17 cellular contexts compared by ENCODE assay signal in the genomic region with DNA sequence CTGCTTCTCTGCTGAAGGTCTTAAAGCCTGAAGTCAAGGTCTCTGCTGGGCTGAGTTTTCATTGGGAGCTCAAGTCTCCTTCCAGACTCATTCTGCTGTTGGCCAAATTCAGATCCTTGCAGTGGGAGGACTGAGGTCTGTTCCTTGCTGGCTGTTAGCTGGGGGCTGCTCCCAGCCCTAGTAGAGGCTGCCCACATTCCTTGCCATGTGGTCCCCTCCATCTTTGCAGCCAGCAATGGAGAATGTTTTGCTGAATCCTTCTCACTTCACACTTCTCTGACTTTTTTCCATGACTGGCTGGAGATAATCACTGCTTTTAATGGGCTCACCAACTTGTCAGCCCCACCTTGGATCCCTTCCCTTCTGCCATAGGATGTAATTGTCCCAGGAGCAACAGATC. TPM values are rescaled to one million over a fixed set of nuclear protein-coding genes. Genes with fewer than 3 reads are reported as not detected.
DNase-seq lines count a peak whose midpoint lies in the region; ATAC-seq, FAIRE-seq and TF ChIP-seq lines count a peak whose summit lies in the region.
"Had no signal": no experiment of that assay in that cellular context is flagged by ENCODE, and none has a peak within 500 bp of the region (broad histone marks: within the 10 kb centered on the region; RNA-seq: fewer than 3 reads in every experiment).

No MANE protein-coding gene starts in this region.

- H3K27ac ChIP-seq in HepG2 (ENCODE audit: extremely low read length, insufficient read depth, low read length) (no peak overlapping the region), right lobe of liver (no peak overlapping the region), HEK293 (ENCODE audit: extremely low read depth, low read depth, low read length) (no peak overlapping the region)
- H3K27ac ChIP-seq in effector memory CD4-positive, alpha-beta T cell (ENCODE audit: insufficient read depth, low read length, poor library complexity, severe bottlenecking), result peak overlapping the region; percentile 18
- H3K27ac ChIP-seq: A549 had no signal

- TF ChIP-seq RAD21 in HepG2 (CRISPR knock-in tag; IDR thresholded peaks at IDR 0.05), result no peak

- no peak overlapping the region for H3K9ac ChIP-seq in HepG2 (ENCODE audit: insufficient read depth, low read depth, low read length)

- no peak for DNase-seq in HepG2 (ENCODE audit: low spot score)
- DNase-seq in right lobe of liver, result no peak
- DNase-seq in effector memory CD4-positive, alpha-beta T cell, result no peak
- DNase-seq in NCI-H1092 (lab: John Stamatoyannopoulos, UW), result no peak
- no peak for DNase-seq in A172 (ENCODE audit: low spot score)
- DNase-seq: Calu3, DMS 273 treated with DMSO at 0.1 percent for 48 hours, HCEC 1CT, IMR-90 had no signal

- no peaks in the 10 kb centered on the region for H3K79me2 ChIP-seq in HepG2 (ENCODE audit: insufficient read depth, low read length)

- in situ Hi-C loops in HepG2 (cut with HindIII; ENCODE audit: extremely low pct_ligation_motif_present, low pct_unique_long_range_greater_than_20kb), result no loop called here

- intact Hi-C loops in HepG2 (cut with micrococcal nuclease; ENCODE audit: unreplicated experiment), result no loop called here
- intact Hi-C loops in right lobe of liver (cut with DNase I), result no loop called here

- TF ChIP-seq EP300 in HepG2 (IDR thresholded peaks at IDR 0.05; ENCODE audit: low read depth in 2 of 2, low read length in 2 of 2) (no peak), HepG2 (CRISPR knock-in tag; IDR thresholded peaks at IDR 0.05; ENCODE audit: borderline replicate concordance) (no peak)

- TF ChIP-seq CTCF in HepG2 (CRISPR knock-in tag; IDR thresholded peaks at IDR 0.05) (no peak), right lobe of liver (IDR thresholded peaks at IDR 0.05) (no peak), HEK293 (tag by site-specific recombination; IDR thresholded peaks at IDR 0.05) (no peak)

- no TSS peak for BruUV-seq in HepG2 (replicated peaks; lab: Mats Ljungman, UMichigan)

- CTCF ChIA-PET in HepG2 (lab: Yijun Ruan, JAX; ENCODE audit: low intra/inter-chr PET ratio, low total read pairs) (no interaction called here), HEK293 (lab: Yijun Ruan, JAX) (interaction anchor here (0.6 kb wide), 2 partner anchors 45 to 54 kb away, joined by 3 to 4 read pairs; no protein-coding TSS in a partner anchor)

- ATAC-seq in HepG2 (no peak), right lobe of liver (no peak), HG03342 (IDR thresholded peaks at IDR 0.05; ENCODE audit: unreplicated experiment) (no peak)
- ATAC-seq: A549 had no signal

- H3K4me1 ChIP-seq in HepG2 (ENCODE audit: insufficient read depth, low read length), result no peaks in the 10 kb centered on the region
- no peaks in the 10 kb centered on the region for H3K4me1 ChIP-seq in right lobe of liver
- H3K4me1 ChIP-seq in HEK293 (ENCODE audit: control insufficient read depth, insufficient read depth, low read length), result no peaks in the 10 kb centered on the region
- no peaks in the 10 kb centered on the region for H3K4me1 ChIP-seq in effector memory CD4-positive, alpha-beta T cell (ENCODE audit: control insufficient read depth, insufficient read depth, low read length, poor library complexity, severe bottlenecking)
- H3K4me1 ChIP-seq: A549 had no signal

- H3K4me2 ChIP-seq in HepG2 (ENCODE audit: low read depth, low read length), result no peak overlapping the region
- H3K4me2 ChIP-seq: A549 had no signal

- POLR2A ChIA-PET in HepG2 (lab: Yijun Ruan, JAX), result no interaction called here
- POLR2A ChIA-PET in HEK293 (lab: Yijun Ruan, JAX), result no interaction called here

- TF ChIP-seq POLR2A in HepG2 (IDR thresholded peaks at IDR 0.05; ENCODE audit: insufficient read depth in 1 of 2, low read depth in 2 of 2, low read length in 2 of 2), result no peak
- TF ChIP-seq POLR2A in right lobe of liver (IDR thresholded peaks at IDR 0.05), result no peak

- FAIRE-seq in HepG2 (lab: Jason Lieb, UNC), result no peak
- FAIRE-seq: A549 had no signal

- no peak overlapping the region for H2AFZ ChIP-seq in HepG2 (ENCODE audit: low read length)

- no peaks in the 10 kb centered on the region for H3K36me3 ChIP-seq in HepG2 (replicated peaks in 1 of 2; ENCODE audit: control insufficient read depth in 1 of 2, insufficient read depth in 2 of 2, low read length in 2 of 2)
- H3K36me3 ChIP-seq in right lobe of liver, result no peaks in the 10 kb centered on the region
- no peaks in the 10 kb centered on the region for H3K36me3 ChIP-seq in HEK293 (ENCODE audit: control insufficient read depth in 2 of 2, insufficient read depth in 1 of 2, low read length in 2 of 2)
- H3K36me3 ChIP-seq in effector memory CD4-positive, alpha-beta T cell (ENCODE audit: control insufficient read depth, insufficient read depth, low read length), result peaks cover 88% of the 10 kb centered on the region

- no peaks in the 10 kb centered on the region for H3K27me3 ChIP-seq in HepG2 (ENCODE audit: control insufficient read depth in 1 of 2, insufficient read depth in 2 of 2, low read length in 2 of 2)
- no peaks in the 10 kb centered on the region for H3K27me3 ChIP-seq in right lobe of liver
- no peaks in the 10 kb centered on the region for H3K27me3 ChIP-seq in effector memory CD4-positive, alpha-beta T cell (replicated peaks; ENCODE audit: control insufficient read depth, insufficient read depth, low read length, poor library complexity, severe bottlenecking)

- H4K20me1 ChIP-seq in HepG2 (ENCODE audit: insufficient read depth, low read length), result no peaks in the 10 kb centered on the region

- H3K9me3 ChIP-seq in HepG2 (ENCODE audit: low read length) (no peaks in the 10 kb centered on the region), right lobe of liver (no peaks in the 10 kb centered on the region), HEK293 (ENCODE audit: control insufficient read depth, insufficient read depth, low read depth, low read length) (no peaks in the 10 kb centered on the region)
- no peaks in the 10 kb centered on the region for H3K9me3 ChIP-seq in effector memory CD4-positive, alpha-beta T cell (ENCODE audit: control insufficient read depth, low read length)

- H3K4me3 ChIP-seq in HepG2 (replicated peaks in 1 of 3; ENCODE audit: insufficient read depth in 1 of 3, low read depth in 2 of 3, low read length in 3 of 3) (no peak overlapping the region), right lobe of liver (no peak overlapping the region), HEK293 (ENCODE audit: low read depth, low read length) (no peak overlapping the region)
- H3K4me3 ChIP-seq in effector memory CD4-positive, alpha-beta T cell (ENCODE audit: insufficient read depth, low read depth, low read length, poor library complexity, severe bottlenecking), result no peak overlapping the region
- H3K4me3 ChIP-seq: A549 had no signal

RNA-seq across cellular contexts. Expression of a gene that starts 33.2 kb away (rescaled TPM):
- not detected in 2 replicates for total RNA-seq in HepG2 (2016; rRNA removed; fragmentation: Illumina TruSeq; extraction: Trizol)
- total RNA-seq in HepG2 (2016; cell fraction: cytosol; rRNA removed; fragmentation: Illumina TruSeq; extraction: Trizol; ENCODE audit: low read depth), result not detected in 2 replicates
- total RNA-seq in HepG2 (2016; cell fraction: insoluble cytoplasmic fraction; rRNA removed; fragmentation: Illumina TruSeq; extraction: Trizol), result not detected in 2 replicates
- total RNA-seq in HepG2 (2016; cell fraction: membrane; rRNA removed; fragmentation: Illumina TruSeq; extraction: Trizol), result not detected in 2 replicates
- not detected in 2 replicates for total RNA-seq in HepG2 (2016; cell fraction: nucleus; rRNA removed; fragmentation: Illumina TruSeq; extraction: Trizol)
- 0.03 TPM in 1 of 2 replicates, not detected in the other for polyA plus RNA-seq in HepG2 (2011; rRNA removed)
- not detected in 2 replicates for polyA plus RNA-seq in HepG2 (2011; cell fraction: cytosol; rRNA removed)
- polyA plus RNA-seq in HepG2 (2011; cell fraction: nucleus; rRNA removed), result 0.14 TPM in 1 of 2 replicates, not detected in the other
- not detected in 2 replicates for polyA plus RNA-seq in HepG2 (2012)
- polyA plus RNA-seq in HepG2 (2016; cell fraction: cytosol; fragmentation: Illumina TruSeq; extraction: Trizol; ENCODE audit: low read depth), result not detected in 2 replicates
- polyA plus RNA-seq in HepG2 (2016; cell fraction: insoluble cytoplasmic fraction; fragmentation: Illumina TruSeq; extraction: Trizol; ENCODE audit: low read depth), result not detected in 2 replicates
- polyA plus RNA-seq in HepG2 (2016; cell fraction: membrane; fragmentation: Illumina TruSeq; extraction: Trizol; ENCODE audit: low read depth), result not detected in 2 replicates
- not detected in 2 replicates for polyA plus RNA-seq in HepG2 (2016; cell fraction: nucleus; fragmentation: Illumina TruSeq; extraction: Trizol; ENCODE audit: insufficient read depth, low read depth)
- 0.05 and 0.24 TPM in 2 replicates for polyA minus RNA-seq in HepG2 (2011; rRNA and poly(A)+ RNA removed; ENCODE audit: low replicate concordance)
- polyA minus RNA-seq in HepG2 (2011; cell fraction: cytosol; rRNA and poly(A)+ RNA removed), result not detected in 2 replicates
- polyA minus RNA-seq in HepG2 (2011; cell fraction: nucleus; rRNA and poly(A)+ RNA removed), result not detected in 2 replicates
- under 1 TPM; 0.12 to 0.50 (median 0.15) TPM for total RNA-seq in right lobe of liver
- not detected in 2 replicates for total RNA-seq in A172 (2014; rRNA removed; shearing (Covaris generic))
- total RNA-seq: Calu3, Daoy, H4, IMR-90 had no signal
- polyA plus RNA-seq: A549, AG04450, BJ, CD14-positive monocyte, IMR-90 had no signal

RNA-seq across cellular contexts. Expression of a gene that starts 41.1 kb away (rescaled TPM):
- total RNA-seq in HepG2 (2016; rRNA removed; fragmentation: Illumina TruSeq; extraction: Trizol), result 2.8 and 3.5 TPM in 2 replicates
- 3.0 and 3.4 TPM in 2 replicates for total RNA-seq in HepG2 (2016; cell fraction: cytosol; rRNA removed; fragmentation: Illumina TruSeq; extraction: Trizol; ENCODE audit: low read depth)
- 3.4 and 4.2 TPM in 2 replicates for total RNA-seq in HepG2 (2016; cell fraction: insoluble cytoplasmic fraction; rRNA removed; fragmentation: Illumina TruSeq; extraction: Trizol)
- total RNA-seq in HepG2 (2016; cell fraction: membrane; rRNA removed; fragmentation: Illumina TruSeq; extraction: Trizol), result 4.9 and 6.4 TPM in 2 replicates
- 2.5 and 3.0 TPM in 2 replicates for total RNA-seq in HepG2 (2016; cell fraction: nucleus; rRNA removed; fragmentation: Illumina TruSeq; extraction: Trizol)
- 16.9 and 17.8 TPM in 2 replicates for polyA plus RNA-seq in HepG2 (2011; rRNA removed)
- 14.6 and 15.1 TPM in 2 replicates for polyA plus RNA-seq in HepG2 (2011; cell fraction: cytosol; rRNA removed)
- polyA plus RNA-seq in HepG2 (2011; cell fraction: nucleus; rRNA removed), result 14.6 and 14.7 TPM in 2 replicates
- 3.3 and 13.6 TPM in 2 replicates for polyA plus RNA-seq in HepG2 (2012)
- 3.5 and 4.6 TPM in 2 replicates for polyA plus RNA-seq in HepG2 (2016; cell fraction: cytosol; fragmentation: Illumina TruSeq; extraction: Trizol; ENCODE audit: low read depth)
- 4.4 and 4.5 TPM in 2 replicates for polyA plus RNA-seq in HepG2 (2016; cell fraction: insoluble cytoplasmic fraction; fragmentation: Illumina TruSeq; extraction: Trizol; ENCODE audit: low read depth)
- polyA plus RNA-seq in HepG2 (2016; cell fraction: membrane; fragmentation: Illumina TruSeq; extraction: Trizol; ENCODE audit: low read depth), result 4.1 and 5.4 TPM in 2 replicates
- 2.8 and 4.3 TPM in 2 replicates for polyA plus RNA-seq in HepG2 (2016; cell fraction: nucleus; fragmentation: Illumina TruSeq; extraction: Trizol; ENCODE audit: insufficient read depth, low read depth)
- 16.7 and 58.0 TPM in 2 replicates for polyA minus RNA-seq in HepG2 (2011; rRNA and poly(A)+ RNA removed; ENCODE audit: low replicate concordance)
- polyA minus RNA-seq in HepG2 (2011; cell fraction: cytosol; rRNA and poly(A)+ RNA removed), result 4.6 and 6.1 TPM in 2 replicates
- 7.6 and 14.0 TPM in 2 replicates for polyA minus RNA-seq in HepG2 (2011; cell fraction: nucleus; rRNA and poly(A)+ RNA removed)
- under 1 TPM; 0.22 to 0.97 (median 0.71) TPM for total RNA-seq in right lobe of liver
- 0.12 TPM in 1 of 2 replicates, not detected in the other for total RNA-seq in A172 (2014; rRNA removed; shearing (Covaris generic))
- total RNA-seq: IMR-90 had no signal
- polyA plus RNA-seq: AG04450, BJ, IMR-90 had no signal

RNA-seq across cellular contexts. Expression of a gene that starts 59.1 kb away (rescaled TPM):
- total RNA-seq in HepG2 (2016; rRNA removed; fragmentation: Illumina TruSeq; extraction: Trizol), result not detected in 2 replicates
- total RNA-seq in HepG2 (2016; cell fraction: cytosol; rRNA removed; fragmentation: Illumina TruSeq; extraction: Trizol; ENCODE audit: low read depth), result not detected in 2 replicates
- total RNA-seq in HepG2 (2016; cell fraction: insoluble cytoplasmic fraction; rRNA removed; fragmentation: Illumina TruSeq; extraction: Trizol), result not detected in 2 replicates
- not detected in 2 replicates for total RNA-seq in HepG2 (2016; cell fraction: membrane; rRNA removed; fragmentation: Illumina TruSeq; extraction: Trizol)
- not detected in 2 replicates for total RNA-seq in HepG2 (2016; cell fraction: nucleus; rRNA removed; fragmentation: Illumina TruSeq; extraction: Trizol)
- polyA plus RNA-seq in HepG2 (2011; rRNA removed), result not detected in 2 replicates
- not detected in 2 replicates for polyA plus RNA-seq in HepG2 (2011; cell fraction: cytosol; rRNA removed)
- polyA plus RNA-seq in HepG2 (2011; cell fraction: nucleus; rRNA removed), result not detected in 2 replicates
- polyA plus RNA-seq in HepG2 (2012), result not detected in 2 replicates
- not detected in 2 replicates for polyA plus RNA-seq in HepG2 (2016; cell fraction: cytosol; fragmentation: Illumina TruSeq; extraction: Trizol; ENCODE audit: low read depth)
- polyA plus RNA-seq in HepG2 (2016; cell fraction: insoluble cytoplasmic fraction; fragmentation: Illumina TruSeq; extraction: Trizol; ENCODE audit: low read depth), result not detected in 2 replicates
- polyA plus RNA-seq in HepG2 (2016; cell fraction: membrane; fragmentation: Illumina TruSeq; extraction: Trizol; ENCODE audit: low read depth), result not detected in 2 replicates
- polyA plus RNA-seq in HepG2 (2016; cell fraction: nucleus; fragmentation: Illumina TruSeq; extraction: Trizol; ENCODE audit: insufficient read depth, low read depth), result not detected in 2 replicates
- not detected in 2 replicates for polyA minus RNA-seq in HepG2 (2011; rRNA and poly(A)+ RNA removed; ENCODE audit: low replicate concordance)
- polyA minus RNA-seq in HepG2 (2011; cell fraction: cytosol; rRNA and poly(A)+ RNA removed), result not detected in 2 replicates
- polyA minus RNA-seq in HepG2 (2011; cell fraction: nucleus; rRNA and poly(A)+ RNA removed), result not detected in 2 replicates
- total RNA-seq in right lobe of liver, result under 1 TPM in 5 of 6 experiments, not detected in 1; 0.18 to 0.55 (median 0.22) TPM
- total RNA-seq in A172 (2014; rRNA removed; shearing (Covaris generic)), result not detected in 2 replicates
- total RNA-seq: H4, IMR-90 had no signal
- polyA plus RNA-seq: AG04450, CD14-positive monocyte, IMR-90 had no signal
